16 cellular contexts compared by ENCODE assay signal in the genomic region with DNA sequence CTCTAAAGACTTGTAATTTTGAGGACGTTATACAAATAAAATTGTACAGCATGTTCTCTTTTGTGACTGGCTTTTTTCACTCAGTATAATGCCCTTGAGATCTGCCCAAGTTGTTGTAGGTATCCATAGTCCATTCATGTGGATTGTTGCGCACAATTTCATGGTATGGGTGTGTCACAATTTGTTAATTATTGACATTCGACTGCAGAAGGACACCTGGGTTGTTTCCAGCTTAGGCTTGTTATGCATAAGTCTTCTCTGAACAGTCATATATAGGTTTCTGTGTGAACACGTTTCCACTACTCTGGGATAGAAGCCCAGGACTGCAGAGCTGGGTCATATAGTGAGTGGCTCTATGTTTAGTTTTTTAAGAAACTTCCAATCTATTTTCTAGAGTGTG.
DNase-seq lines count a peak whose midpoint lies in the region; ATAC-seq and TF ChIP-seq lines count a peak whose summit lies in the region.
"Had no signal": no experiment of that assay in that cellular context is flagged by ENCODE, and none has a peak within 500 bp of the region (broad histone marks: within the 10 kb centered on the region; RNA-seq: fewer than 3 reads in every experiment).

No MANE protein-coding gene starts in this region.

- no peaks in the 10 kb centered on the region for H3K4me1 ChIP-seq in left lung
- H3K4me1 ChIP-seq: HAP-1 had no signal

- H3K27me3 ChIP-seq in left lung (no peaks in the 10 kb centered on the region), dorsolateral prefrontal cortex (peaks cover 0 to 9% (median 0%) of the 10 kb centered on the region in 45 donors)

- intact Hi-C loops in left lung (cut with DNase I): no loop called here
- intact Hi-C loops in dorsolateral prefrontal cortex (cut with DNase I): no loop called here

- no peak overlapping the region for H3K4me3 ChIP-seq in left lung
- H3K4me3 ChIP-seq in dorsolateral prefrontal cortex: no peak overlapping the region
- H3K4me3 ChIP-seq: GM23338, HAP-1 had no signal

- TF ChIP-seq CTCF in left lung (IDR thresholded peaks at IDR 0.05) (no peak), dorsolateral prefrontal cortex (IDR thresholded peaks at IDR 0.05 in 54 of 56, conservative IDR thresholded peaks at IDR 0.05 in 2 of 56; ENCODE audit: low read depth in 1 of 56, partially characterized antibody in 56 of 56) (no peak)

- peak; percentile 61 for DNase-seq in SW480 (ENCODE audit: low spot score)
- DNase-seq in left lung: no peak
- no peak for DNase-seq in dorsolateral prefrontal cortex
- DNase-seq in dermis blood vessel endothelial cell: no peak
- DNase-seq: C1 segment of cervical spinal cord; Calu3; CD4-positive, alpha-beta memory T cell; COR-L47; DMS53; DMS79 treated with DMSO at 0.1 percent for 48 hours; GF-D8; HFFc6 had no signal

- ATAC-seq in esophagus mucosa (peak; percentile 63), left lung (peak; percentile 25), HG03039 (IDR thresholded peaks at IDR 0.05; ENCODE audit: unreplicated experiment) (no peak)
- ATAC-seq: GM23338 had no signal

- no peak overlapping the region for H3K27ac ChIP-seq in left lung
- no peak overlapping the region for H3K27ac ChIP-seq in dorsolateral prefrontal cortex

- peaks cover 0 to 20% of the 10 kb centered on the region in 2 donors for H3K9me3 ChIP-seq in left lung
- H3K9me3 ChIP-seq: HAP-1 had no signal

- no peaks in the 10 kb centered on the region for H3K36me3 ChIP-seq in left lung
- H3K36me3 ChIP-seq: HAP-1 had no signal
